In the genomic region with DNA sequence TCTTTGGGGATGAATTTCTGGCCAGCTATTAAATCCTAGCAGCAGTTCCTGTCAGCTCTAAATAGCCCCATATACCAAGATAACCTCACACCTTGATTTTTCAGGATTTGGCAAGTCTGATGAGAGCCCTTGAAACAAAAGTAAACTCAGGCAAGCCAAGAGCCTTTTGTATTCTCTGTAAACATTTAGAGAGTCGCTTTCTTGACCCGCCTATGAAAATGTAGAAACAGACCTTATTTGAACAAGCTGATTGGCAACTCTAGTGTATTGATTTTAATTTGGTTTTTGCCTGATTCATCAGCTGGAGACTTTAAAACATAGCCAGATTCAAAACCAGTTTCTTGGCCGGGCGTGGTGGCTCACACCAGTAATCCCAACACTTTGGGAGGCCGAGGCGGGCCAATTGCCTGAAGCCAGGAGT, we compare ENCODE assay signal across 1 cellular context.
A peak's percentile ranks its signal among the peaks of the same experiment; 100 is the strongest.
TF ChIP-seq lines count a peak whose summit lies in the region.

No MANE protein-coding gene starts in this region.

TF ChIP-seq in liver, 16 proteins besides CTCF, POLR2A, EP300 and RAD21 (continued from another document):
- peak; percentile 55 for TF ChIP-seq RXRA (IDR thresholded peaks at IDR 0.05)
- peak; percentile 22 to 41 for TF ChIP-seq JUND (IDR thresholded peaks at IDR 0.05)
- peak; percentile 19 for TF ChIP-seq YY1 (IDR thresholded peaks at IDR 0.05)
- TF ChIP-seq HNF4A (conservative IDR thresholded peaks at IDR 0.05) = peak; percentile 60 to 77
- TF ChIP-seq SP1 (IDR thresholded peaks at IDR 0.05) = peak; percentile 40
- peak; percentile 29 for TF ChIP-seq HNF4G (IDR thresholded peaks at IDR 0.05)
- TF ChIP-seq, protein P1, sequence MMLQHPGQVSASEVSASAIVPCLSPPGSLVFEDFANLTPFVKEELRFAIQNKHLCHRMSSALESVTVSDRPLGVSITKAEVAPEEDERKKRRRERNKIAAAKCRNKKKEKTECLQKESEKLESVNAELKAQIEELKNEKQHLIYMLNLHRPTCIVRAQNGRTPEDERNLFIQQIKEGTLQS (IDR thresholded peaks at IDR 0.05) = no peak
- TF ChIP-seq FOXA2 (IDR thresholded peaks at IDR 0.05) = peak; percentile 66
